1 cellular context compared by ENCODE assay signal in the genomic region with DNA sequence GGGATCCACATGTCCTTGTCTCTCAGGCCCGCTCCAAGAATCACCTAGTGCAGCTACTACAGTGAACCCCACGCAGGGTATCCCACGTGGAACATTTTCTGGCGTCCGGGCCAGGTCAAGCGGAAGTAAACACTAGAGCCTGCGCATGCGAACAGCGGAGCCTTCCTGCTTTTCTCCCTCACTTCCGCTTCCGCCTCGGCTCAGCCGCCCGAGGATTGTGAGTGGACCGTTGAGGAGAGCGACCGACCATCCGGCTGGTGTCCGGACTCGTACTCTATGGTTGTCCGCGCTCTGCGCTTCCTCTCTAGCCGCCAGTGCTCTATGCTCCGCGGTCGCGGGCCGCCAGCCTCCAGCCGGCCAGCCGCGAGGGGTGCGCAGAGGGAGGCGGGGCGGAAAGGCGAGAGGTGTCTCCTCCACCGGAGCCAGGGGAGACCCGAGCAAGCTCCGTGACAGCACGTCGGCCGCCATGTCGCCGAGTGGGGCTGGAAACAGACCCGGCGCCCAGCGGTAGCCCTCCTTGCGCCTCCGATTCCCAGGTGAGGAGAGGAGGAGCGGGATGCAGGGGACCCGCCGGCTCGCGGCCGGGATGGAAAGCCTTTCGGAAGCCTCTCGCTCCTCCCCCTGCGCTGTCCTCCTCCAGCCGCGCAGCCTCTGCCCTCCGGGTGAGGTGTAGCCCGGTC.
TF ChIP-seq lines count a peak whose summit lies in the region.

A gene with protein sequence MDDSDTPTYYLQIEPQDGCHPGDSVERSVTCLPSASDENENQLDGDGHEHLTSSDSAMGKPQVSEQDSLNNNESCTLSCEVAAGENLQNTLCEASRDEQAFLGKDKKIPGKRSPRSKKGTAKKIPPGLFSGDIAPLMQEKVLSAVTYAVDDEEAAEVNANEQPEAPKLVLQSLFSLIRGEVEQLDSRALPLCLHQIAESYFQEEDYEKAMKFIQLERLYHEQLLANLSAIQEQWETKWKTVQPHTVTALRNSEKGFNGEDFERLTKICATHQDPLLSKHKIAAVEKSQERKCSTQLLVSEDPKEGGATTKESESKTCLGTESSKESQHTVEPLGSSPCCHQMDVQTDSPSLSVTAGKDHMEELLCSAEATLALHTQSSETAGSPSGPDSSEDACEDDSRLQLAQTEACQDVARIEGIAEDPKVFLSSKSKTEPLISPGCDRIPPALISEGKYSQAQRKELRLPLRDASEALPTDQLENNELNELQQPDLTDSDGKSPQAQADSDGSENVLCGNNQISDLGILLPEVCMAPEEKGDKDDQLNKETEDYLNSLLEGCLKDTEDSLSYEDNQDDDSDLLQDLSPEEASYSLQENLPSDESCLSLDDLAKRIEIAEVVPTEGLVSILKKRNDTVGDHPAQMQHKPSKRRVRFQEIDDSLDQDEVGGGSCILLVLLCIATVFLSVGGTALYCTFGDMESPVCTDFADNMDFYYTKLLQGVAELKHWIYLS (plus strand): TSS at position 329 of the 680 bp plus-strand sequence. CDS start 25,107 bp downstream, outside the sequence.
A gene with protein sequence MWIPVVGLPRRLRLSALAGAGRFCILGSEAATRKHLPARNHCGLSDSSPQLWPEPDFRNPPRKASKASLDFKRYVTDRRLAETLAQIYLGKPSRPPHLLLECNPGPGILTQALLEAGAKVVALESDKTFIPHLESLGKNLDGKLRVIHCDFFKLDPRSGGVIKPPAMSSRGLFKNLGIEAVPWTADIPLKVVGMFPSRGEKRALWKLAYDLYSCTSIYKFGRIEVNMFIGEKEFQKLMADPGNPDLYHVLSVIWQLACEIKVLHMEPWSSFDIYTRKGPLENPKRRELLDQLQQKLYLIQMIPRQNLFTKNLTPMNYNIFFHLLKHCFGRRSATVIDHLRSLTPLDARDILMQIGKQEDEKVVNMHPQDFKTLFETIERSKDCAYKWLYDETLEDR (minus strand): TSS at position 134 of the 680 bp plus-strand sequence. CDS start 123 bp downstream, at position 11.

TF ChIP-seq in HepG2, 621 proteins besides CTCF, POLR2A, EP300 and RAD21 (continued from another document and continues in another):
- TF ChIP-seq, protein P1, sequence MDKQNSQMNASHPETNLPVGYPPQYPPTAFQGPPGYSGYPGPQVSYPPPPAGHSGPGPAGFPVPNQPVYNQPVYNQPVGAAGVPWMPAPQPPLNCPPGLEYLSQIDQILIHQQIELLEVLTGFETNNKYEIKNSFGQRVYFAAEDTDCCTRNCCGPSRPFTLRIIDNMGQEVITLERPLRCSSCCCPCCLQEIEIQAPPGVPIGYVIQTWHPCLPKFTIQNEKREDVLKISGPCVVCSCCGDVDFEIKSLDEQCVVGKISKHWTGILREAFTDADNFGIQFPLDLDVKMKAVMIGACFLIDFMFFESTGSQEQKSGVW (CRISPR knock-in tag; IDR thresholded peaks at IDR 0.05; ENCODE audit: borderline replicate concordance), result no peak
- TF ChIP-seq KDM5A (IDR thresholded peaks at IDR 0.05; ENCODE audit: borderline replicate concordance, low read length), result peak; percentile 94; the same call in 1 of the 2 replicates
- TF ChIP-seq SP1 (IDR thresholded peaks at IDR 0.05), result no peak
- peak; percentile 46 for TF ChIP-seq SP1 (CRISPR knock-in tag; IDR thresholded peaks at IDR 0.05)
- TF ChIP-seq GTF2F1 (IDR thresholded peaks at IDR 0.05; ENCODE audit: low read length), result no peak
- no peak for TF ChIP-seq FOXA1 (IDR thresholded peaks at IDR 0.05)
- TF ChIP-seq FOXA1 (CRISPR knock-in tag; IDR thresholded peaks at IDR 0.05), result peak; percentile 79
- TF ChIP-seq ZNF776 (CRISPR knock-in tag; IDR thresholded peaks at IDR 0.05), result peak; percentile 60; the same call in 1 of the 2 replicates
- no peak for TF ChIP-seq KDM1A (CRISPR knock-in tag; IDR thresholded peaks at IDR 0.05)
- TF ChIP-seq, protein P2, sequence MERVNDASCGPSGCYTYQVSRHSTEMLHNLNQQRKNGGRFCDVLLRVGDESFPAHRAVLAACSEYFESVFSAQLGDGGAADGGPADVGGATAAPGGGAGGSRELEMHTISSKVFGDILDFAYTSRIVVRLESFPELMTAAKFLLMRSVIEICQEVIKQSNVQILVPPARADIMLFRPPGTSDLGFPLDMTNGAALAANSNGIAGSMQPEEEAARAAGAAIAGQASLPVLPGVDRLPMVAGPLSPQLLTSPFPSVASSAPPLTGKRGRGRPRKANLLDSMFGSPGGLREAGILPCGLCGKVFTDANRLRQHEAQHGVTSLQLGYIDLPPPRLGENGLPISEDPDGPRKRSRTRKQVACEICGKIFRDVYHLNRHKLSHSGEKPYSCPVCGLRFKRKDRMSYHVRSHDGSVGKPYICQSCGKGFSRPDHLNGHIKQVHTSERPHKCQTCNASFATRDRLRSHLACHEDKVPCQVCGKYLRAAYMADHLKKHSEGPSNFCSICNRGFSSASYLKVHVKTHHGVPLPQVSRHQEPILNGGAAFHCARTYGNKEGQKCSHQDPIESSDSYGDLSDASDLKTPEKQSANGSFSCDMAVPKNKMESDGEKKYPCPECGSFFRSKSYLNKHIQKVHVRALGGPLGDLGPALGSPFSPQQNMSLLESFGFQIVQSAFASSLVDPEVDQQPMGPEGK (CRISPR knock-in tag; IDR thresholded peaks at IDR 0.05), result peak; percentile 60
- no peak for TF ChIP-seq WIZ (CRISPR knock-in tag; IDR thresholded peaks at IDR 0.05)
- TF ChIP-seq FOXK1 (CRISPR knock-in tag; IDR thresholded peaks at IDR 0.05; ENCODE audit: borderline replicate concordance, low read depth), result peak; percentile 99
- TF ChIP-seq ZNF605 (CRISPR knock-in tag; IDR thresholded peaks at IDR 0.05), result peak; percentile 47; the same call in 1 of the 2 replicates
- TF ChIP-seq ZBTB1 (CRISPR knock-in tag; IDR thresholded peaks at IDR 0.05; ENCODE audit: borderline replicate concordance), result no peak
- TF ChIP-seq ZSCAN25 (CRISPR knock-in tag; IDR thresholded peaks at IDR 0.05), result peak; percentile 90
- peak; percentile 53; the same call in 1 of the 2 replicates for TF ChIP-seq PITX1 (CRISPR knock-in tag; IDR thresholded peaks at IDR 0.05)
- TF ChIP-seq, protein P3, sequence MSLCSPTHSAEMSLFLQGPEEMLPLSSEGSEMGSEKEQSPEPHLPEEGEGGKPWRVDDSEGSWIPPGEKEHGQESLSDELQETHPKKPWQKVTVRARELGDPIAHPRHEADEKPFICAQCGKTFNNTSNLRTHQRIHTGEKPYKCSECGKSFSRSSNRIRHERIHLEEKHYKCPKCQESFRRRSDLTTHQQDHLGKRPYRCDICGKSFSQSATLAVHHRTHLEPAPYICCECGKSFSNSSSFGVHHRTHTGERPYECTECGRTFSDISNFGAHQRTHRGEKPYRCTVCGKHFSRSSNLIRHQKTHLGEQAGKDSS (CRISPR knock-in tag; IDR thresholded peaks at IDR 0.05; ENCODE audit: borderline replicate concordance, low read depth), result peak; percentile 60; the same call in 1 of the 2 replicates
- no peak for TF ChIP-seq SOX6 (IDR thresholded peaks at IDR 0.05)
- peak; percentile 81 for TF ChIP-seq SOX6 (CRISPR knock-in tag; IDR thresholded peaks at IDR 0.05)
- TF ChIP-seq, protein P4, sequence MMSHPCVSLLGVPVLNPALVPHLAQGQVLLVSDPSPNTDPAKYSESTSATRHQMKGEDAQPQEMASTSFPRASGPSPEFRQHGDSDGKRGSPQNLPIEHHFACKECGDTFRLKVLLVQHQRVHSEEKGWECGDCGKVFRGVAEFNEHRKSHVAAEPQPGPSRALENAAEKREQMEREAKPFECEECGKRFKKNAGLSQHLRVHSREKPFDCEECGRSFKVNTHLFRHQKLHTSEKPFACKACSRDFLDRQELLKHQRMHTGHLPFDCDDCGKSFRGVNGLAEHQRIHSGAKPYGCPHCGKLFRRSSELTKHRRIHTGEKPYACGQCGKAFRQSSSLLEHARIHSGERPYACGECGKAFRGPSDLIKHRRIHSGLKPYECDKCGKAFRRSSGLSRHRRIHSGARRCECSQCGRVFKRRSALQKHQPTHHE (CRISPR knock-in tag; IDR thresholded peaks at IDR 0.05; ENCODE audit: borderline replicate concordance), result peak; percentile 76; the same call in 1 of the 2 replicates
- no peak for TF ChIP-seq ZNF12 (CRISPR knock-in tag; IDR thresholded peaks at IDR 0.05)
- TF ChIP-seq TARDBP (CRISPR knock-in tag; IDR thresholded peaks at IDR 0.05), result peak; percentile 92
- TF ChIP-seq ZNF703 (CRISPR knock-in tag; IDR thresholded peaks at IDR 0.05; ENCODE audit: borderline replicate concordance), result no peak
- TF ChIP-seq RELA (CRISPR knock-in tag; IDR thresholded peaks at IDR 0.05), result no peak
- no peak for TF ChIP-seq SRF (IDR thresholded peaks at IDR 0.05; ENCODE audit: low read depth, low read length)
- TF ChIP-seq TBX2 (CRISPR knock-in tag; IDR thresholded peaks at IDR 0.05; ENCODE audit: borderline replicate concordance), result peak; percentile 93
- TF ChIP-seq, protein P5, sequence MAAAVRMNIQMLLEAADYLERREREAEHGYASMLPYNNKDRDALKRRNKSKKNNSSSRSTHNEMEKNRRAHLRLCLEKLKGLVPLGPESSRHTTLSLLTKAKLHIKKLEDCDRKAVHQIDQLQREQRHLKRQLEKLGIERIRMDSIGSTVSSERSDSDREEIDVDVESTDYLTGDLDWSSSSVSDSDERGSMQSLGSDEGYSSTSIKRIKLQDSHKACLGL (CRISPR knock-in tag; IDR thresholded peaks at IDR 0.05), result peak; percentile 95
- no peak for TF ChIP-seq ZNF7 (CRISPR knock-in tag; IDR thresholded peaks at IDR 0.05)
- peak; percentile 52; the same call in 1 of the 2 replicates for TF ChIP-seq HCFC1 (IDR thresholded peaks at IDR 0.05; ENCODE audit: low read depth, low read length)
- TF ChIP-seq, protein P6, sequence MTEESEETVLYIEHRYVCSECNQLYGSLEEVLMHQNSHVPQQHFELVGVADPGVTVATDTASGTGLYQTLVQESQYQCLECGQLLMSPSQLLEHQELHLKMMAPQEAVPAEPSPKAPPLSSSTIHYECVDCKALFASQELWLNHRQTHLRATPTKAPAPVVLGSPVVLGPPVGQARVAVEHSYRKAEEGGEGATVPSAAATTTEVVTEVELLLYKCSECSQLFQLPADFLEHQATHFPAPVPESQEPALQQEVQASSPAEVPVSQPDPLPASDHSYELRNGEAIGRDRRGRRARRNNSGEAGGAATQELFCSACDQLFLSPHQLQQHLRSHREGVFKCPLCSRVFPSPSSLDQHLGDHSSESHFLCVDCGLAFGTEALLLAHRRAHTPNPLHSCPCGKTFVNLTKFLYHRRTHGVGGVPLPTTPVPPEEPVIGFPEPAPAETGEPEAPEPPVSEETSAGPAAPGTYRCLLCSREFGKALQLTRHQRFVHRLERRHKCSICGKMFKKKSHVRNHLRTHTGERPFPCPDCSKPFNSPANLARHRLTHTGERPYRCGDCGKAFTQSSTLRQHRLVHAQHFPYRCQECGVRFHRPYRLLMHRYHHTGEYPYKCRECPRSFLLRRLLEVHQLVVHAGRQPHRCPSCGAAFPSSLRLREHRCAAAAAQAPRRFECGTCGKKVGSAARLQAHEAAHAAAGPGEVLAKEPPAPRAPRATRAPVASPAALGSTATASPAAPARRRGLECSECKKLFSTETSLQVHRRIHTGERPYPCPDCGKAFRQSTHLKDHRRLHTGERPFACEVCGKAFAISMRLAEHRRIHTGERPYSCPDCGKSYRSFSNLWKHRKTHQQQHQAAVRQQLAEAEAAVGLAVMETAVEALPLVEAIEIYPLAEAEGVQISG (CRISPR knock-in tag; IDR thresholded peaks at IDR 0.05), result peak; percentile 100
- no peak; the same call in 1 of the 2 replicates for TF ChIP-seq SSRP1 (CRISPR knock-in tag; IDR thresholded peaks at IDR 0.05)
- TF ChIP-seq, protein P7, sequence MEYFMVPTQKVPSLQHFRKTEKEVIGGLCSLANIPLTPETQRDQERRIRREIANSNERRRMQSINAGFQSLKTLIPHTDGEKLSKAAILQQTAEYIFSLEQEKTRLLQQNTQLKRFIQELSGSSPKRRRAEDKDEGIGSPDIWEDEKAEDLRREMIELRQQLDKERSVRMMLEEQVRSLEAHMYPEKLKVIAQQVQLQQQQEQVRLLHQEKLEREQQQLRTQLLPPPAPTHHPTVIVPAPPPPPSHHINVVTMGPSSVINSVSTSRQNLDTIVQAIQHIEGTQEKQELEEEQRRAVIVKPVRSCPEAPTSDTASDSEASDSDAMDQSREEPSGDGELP (IDR thresholded peaks at IDR 0.05; ENCODE audit: borderline replicate concordance, low read depth), result peak; percentile 68; the same call in 1 of the 2 replicates
- peak; percentile 81 for TF ChIP-seq FOXC1 (CRISPR knock-in tag; IDR thresholded peaks at IDR 0.05; ENCODE audit: borderline replicate concordance)
- TF ChIP-seq SKI (IDR thresholded peaks at IDR 0.05; ENCODE audit: partially characterized antibody), result peak; percentile 77
- TF ChIP-seq ZBTB20 (CRISPR knock-in tag; IDR thresholded peaks at IDR 0.05; ENCODE audit: borderline replicate concordance, low read depth), result no peak; the same call in 1 of the 2 replicates
- TF ChIP-seq NR2F6 (IDR thresholded peaks at IDR 0.05), result peak; percentile 72
- peak; percentile 56; the same call in 1 of the 2 replicates for TF ChIP-seq NR2F6 (CRISPR knock-in tag; IDR thresholded peaks at IDR 0.05)
- peak; percentile 84 for TF ChIP-seq PHF5A (CRISPR knock-in tag; IDR thresholded peaks at IDR 0.05; ENCODE audit: low read depth, unreplicated experiment)
- TF ChIP-seq, protein P8, sequence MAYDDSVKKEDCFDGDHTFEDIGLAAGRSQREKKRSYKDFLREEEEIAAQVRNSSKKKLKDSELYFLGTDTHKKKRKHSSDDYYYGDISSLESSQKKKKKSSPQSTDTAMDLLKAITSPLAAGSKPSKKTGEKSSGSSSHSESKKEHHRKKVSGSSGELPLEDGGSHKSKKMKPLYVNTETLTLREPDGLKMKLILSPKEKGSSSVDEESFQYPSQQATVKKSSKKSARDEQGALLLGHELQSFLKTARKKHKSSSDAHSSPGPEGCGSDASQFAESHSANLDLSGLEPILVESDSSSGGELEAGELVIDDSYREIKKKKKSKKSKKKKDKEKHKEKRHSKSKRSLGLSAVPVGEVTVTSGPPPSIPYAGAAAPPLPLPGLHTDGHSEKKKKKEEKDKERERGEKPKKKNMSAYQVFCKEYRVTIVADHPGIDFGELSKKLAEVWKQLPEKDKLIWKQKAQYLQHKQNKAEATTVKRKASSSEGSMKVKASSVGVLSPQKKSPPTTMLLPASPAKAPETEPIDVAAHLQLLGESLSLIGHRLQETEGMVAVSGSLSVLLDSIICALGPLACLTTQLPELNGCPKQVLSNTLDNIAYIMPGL (CRISPR knock-in tag; IDR thresholded peaks at IDR 0.05; ENCODE audit: borderline replicate concordance in 1 of 2, low read depth in 1 of 2), result peak; percentile 81 to 86
- TF ChIP-seq CREB1 (IDR thresholded peaks at IDR 0.05), result peak; percentile 71
- peak; percentile 92 for TF ChIP-seq CREB1 (CRISPR knock-in tag; IDR thresholded peaks at IDR 0.05)
- TF ChIP-seq, protein P9, sequence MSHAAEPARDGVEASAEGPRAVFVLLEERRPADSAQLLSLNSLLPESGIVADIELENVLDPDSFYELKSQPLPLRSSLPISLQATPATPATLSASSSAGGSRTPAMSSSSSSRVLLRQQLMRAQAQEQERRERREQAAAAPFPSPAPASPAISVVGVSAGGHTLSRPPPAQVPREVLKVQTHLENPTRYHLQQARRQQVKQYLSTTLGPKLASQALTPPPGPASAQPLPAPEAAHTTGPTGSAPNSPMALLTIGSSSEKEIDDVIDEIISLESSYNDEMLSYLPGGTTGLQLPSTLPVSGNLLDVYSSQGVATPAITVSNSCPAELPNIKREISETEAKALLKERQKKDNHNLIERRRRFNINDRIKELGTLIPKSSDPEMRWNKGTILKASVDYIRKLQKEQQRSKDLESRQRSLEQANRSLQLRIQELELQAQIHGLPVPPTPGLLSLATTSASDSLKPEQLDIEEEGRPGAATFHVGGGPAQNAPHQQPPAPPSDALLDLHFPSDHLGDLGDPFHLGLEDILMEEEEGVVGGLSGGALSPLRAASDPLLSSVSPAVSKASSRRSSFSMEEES (CRISPR knock-in tag; IDR thresholded peaks at IDR 0.05), result no peak
